1 cellular context compared by ENCODE assay signal in genomic region chr22:50034126-50035081, GRCh38.
TF ChIP-seq lines count a peak whose summit lies in the region.

No MANE protein-coding gene starts in this region.

TF ChIP-seq in H1, 55 proteins besides CTCF, POLR2A, EP300 and RAD21:
- no peak for TF ChIP-seq CHD1 (IDR thresholded peaks at IDR 0.05; ENCODE audit: low read depth, low read length)
- TF ChIP-seq KDM1A (IDR thresholded peaks at IDR 0.05; ENCODE audit: borderline replicate concordance, low read length) = no peak
- TF ChIP-seq JUN (IDR thresholded peaks at IDR 0.05; ENCODE audit: low read depth, low read length) = no peak
- no peak for TF ChIP-seq JUND (IDR thresholded peaks at IDR 0.05; ENCODE audit: low read length)
- TF ChIP-seq HDAC2 (IDR thresholded peaks at IDR 0.05; ENCODE audit: borderline replicate concordance in 1 of 2, low read depth in 2 of 2, low read length in 2 of 2) = no peak
- no peak for TF ChIP-seq SIN3A (conservative IDR thresholded peaks at IDR 0.05 in 1 of 2, IDR thresholded peaks at IDR 0.05 in 1 of 2; ENCODE audit: low read depth in 1 of 2, low read length in 2 of 2)
- TF ChIP-seq RBBP5 (IDR thresholded peaks at IDR 0.05; ENCODE audit: borderline replicate concordance, low read depth, low read length) = no peak
- TF ChIP-seq NANOG (IDR thresholded peaks at IDR 0.05; ENCODE audit: insufficient read depth, low read depth, low read length, poor library complexity, severe bottlenecking) = no peak
- no peak for TF ChIP-seq BRCA1 (IDR thresholded peaks at IDR 0.05; ENCODE audit: low read depth, low read length)
- TF ChIP-seq BACH1 (IDR thresholded peaks at IDR 0.05; ENCODE audit: low read length) = no peak
- no peak for TF ChIP-seq CTBP2 (IDR thresholded peaks at IDR 0.05; ENCODE audit: borderline replicate concordance, insufficient read depth, insufficient read length, low read length)
- no peak for TF ChIP-seq POLR2AphosphoS5 (IDR thresholded peaks at IDR 0.05; ENCODE audit: low read depth, low read length)
